Comparison of ENCODE assay signal across 1 cellular context in the genomic region with DNA sequence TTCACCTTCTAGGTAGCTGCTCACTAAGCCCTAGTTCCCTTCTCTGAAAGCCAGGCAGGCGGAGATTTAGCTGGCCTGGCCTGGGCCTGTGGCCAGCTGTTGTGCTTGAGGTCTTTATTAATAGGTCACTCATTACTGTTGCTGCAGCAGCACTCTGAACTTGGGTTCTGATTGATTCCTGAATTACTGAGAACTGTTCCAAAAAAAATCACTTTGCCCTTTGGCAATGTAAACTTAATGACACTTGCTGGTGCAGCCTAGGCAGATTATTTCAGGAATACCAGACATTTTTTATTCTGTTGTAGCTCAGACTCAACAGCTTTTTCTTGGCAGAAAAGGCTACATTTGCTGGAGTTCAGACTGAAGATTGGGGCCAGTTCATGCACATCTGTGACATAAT.
TF ChIP-seq lines count a peak whose summit lies in the region.

No MANE protein-coding gene starts in this region.

TF ChIP-seq in HepG2, 621 proteins besides CTCF, POLR2A, EP300 and RAD21 (continued from another document):
- TF ChIP-seq, protein P1, sequence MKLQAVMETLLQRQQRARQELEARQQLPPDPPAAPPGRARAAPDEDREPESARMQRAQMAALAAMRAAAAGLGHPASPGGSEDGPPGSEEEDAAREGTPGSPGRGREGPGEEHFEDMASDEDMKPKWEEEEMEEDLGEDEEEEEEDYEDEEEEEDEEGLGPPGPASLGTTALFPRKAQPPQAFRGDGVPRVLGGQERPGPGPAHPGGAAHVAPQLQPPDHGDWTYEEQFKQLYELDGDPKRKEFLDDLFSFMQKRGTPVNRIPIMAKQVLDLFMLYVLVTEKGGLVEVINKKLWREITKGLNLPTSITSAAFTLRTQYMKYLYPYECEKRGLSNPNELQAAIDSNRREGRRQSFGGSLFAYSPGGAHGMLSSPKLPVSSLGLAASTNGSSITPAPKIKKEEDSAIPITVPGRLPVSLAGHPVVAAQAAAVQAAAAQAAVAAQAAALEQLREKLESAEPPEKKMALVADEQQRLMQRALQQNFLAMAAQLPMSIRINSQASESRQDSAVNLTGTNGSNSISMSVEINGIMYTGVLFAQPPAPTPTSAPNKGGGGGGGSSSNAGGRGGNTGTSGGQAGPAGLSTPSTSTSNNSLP (IDR thresholded peaks at IDR 0.05; ENCODE audit: low read depth, low read length), result peak; percentile 92
- peak; percentile 60 for TF ChIP-seq XRCC5 (optimal IDR thresholded peaks at IDR 0.05; ENCODE audit: low read length)
- TF ChIP-seq, protein P2, sequence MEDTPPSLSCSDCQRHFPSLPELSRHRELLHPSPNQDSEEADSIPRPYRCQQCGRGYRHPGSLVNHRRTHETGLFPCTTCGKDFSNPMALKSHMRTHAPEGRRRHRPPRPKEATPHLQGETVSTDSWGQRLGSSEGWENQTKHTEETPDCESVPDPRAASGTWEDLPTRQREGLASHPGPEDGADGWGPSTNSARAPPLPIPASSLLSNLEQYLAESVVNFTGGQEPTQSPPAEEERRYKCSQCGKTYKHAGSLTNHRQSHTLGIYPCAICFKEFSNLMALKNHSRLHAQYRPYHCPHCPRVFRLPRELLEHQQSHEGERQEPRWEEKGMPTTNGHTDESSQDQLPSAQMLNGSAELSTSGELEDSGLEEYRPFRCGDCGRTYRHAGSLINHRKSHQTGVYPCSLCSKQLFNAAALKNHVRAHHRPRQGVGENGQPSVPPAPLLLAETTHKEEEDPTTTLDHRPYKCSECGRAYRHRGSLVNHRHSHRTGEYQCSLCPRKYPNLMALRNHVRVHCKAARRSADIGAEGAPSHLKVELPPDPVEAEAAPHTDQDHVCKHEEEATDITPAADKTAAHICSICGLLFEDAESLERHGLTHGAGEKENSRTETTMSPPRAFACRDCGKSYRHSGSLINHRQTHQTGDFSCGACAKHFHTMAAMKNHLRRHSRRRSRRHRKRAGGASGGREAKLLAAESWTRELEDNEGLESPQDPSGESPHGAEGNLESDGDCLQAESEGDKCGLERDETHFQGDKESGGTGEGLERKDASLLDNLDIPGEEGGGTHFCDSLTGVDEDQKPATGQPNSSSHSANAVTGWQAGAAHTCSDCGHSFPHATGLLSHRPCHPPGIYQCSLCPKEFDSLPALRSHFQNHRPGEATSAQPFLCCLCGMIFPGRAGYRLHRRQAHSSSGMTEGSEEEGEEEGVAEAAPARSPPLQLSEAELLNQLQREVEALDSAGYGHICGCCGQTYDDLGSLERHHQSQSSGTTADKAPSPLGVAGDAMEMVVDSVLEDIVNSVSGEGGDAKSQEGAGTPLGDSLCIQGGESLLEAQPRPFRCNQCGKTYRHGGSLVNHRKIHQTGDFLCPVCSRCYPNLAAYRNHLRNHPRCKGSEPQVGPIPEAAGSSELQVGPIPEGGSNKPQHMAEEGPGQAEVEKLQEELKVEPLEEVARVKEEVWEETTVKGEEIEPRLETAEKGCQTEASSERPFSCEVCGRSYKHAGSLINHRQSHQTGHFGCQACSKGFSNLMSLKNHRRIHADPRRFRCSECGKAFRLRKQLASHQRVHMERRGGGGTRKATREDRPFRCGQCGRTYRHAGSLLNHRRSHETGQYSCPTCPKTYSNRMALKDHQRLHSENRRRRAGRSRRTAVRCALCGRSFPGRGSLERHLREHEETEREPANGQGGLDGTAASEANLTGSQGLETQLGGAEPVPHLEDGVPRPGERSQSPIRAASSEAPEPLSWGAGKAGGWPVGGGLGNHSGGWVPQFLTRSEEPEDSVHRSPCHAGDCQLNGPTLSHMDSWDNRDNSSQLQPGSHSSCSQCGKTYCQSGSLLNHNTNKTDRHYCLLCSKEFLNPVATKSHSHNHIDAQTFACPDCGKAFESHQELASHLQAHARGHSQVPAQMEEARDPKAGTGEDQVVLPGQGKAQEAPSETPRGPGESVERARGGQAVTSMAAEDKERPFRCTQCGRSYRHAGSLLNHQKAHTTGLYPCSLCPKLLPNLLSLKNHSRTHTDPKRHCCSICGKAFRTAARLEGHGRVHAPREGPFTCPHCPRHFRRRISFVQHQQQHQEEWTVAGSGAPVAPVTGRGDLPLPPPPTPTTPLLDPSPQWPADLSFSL (CRISPR knock-in tag; IDR thresholded peaks at IDR 0.05), result no peak
